ENCODE assay signal across 8 cellular contexts in genomic region chr6:53348436-53349208, GRCh38. TPM values are rescaled to one million over a fixed set of nuclear protein-coding genes. Genes with fewer than 3 reads are reported as not detected.
DNase-seq lines count a peak whose midpoint lies in the region; ATAC-seq and TF ChIP-seq lines count a peak whose summit lies in the region.

ELOVL5 (minus strand) TSS chr6:53348950; CDS start chr6:53295699, 53,251 bp downstream.

- H3K27ac Mint-ChIP-seq in activated B cell treated with CpG ODN at 0.5 μM for 24 hours, result peak within 1 kb of the TSS; percentile 97

- in situ Hi-C loops in ACHN (cut with HindIII; ENCODE audit: low pct_ligation_motif_present, low pct_unique_long_range_greater_than_20kb, low sequenced_read_pairs), result no loop called here

- intact Hi-C loops in activated B cell treated with CpG ODN at 0.5 μM for 24 hours (cut with micrococcal nuclease), result loop anchor here (1.0 to 5.0 kb wide), 10 partner anchors 10 to 199 kb away; partner anchors contain the start of gene GCLC

- H3K27ac ChIP-seq in caudate nucleus (ENCODE audit: low read depth, low read length), result peak within 1 kb of the TSS; percentile 96

- H3K4me3 Mint-ChIP-seq in activated B cell treated with CpG ODN at 0.5 μM for 24 hours, result peak within 1 kb of the TSS; percentile 94

- H3K36me3 Mint-ChIP-seq in activated B cell treated with CpG ODN at 0.5 μM for 24 hours (ENCODE audit: low read depth), result peaks cover 37% of the 10 kb centered on the region

- ATAC-seq in GM18873 (IDR thresholded peaks at IDR 0.05; ENCODE audit: low FRiP score, unreplicated experiment) (peak; percentile 75), HG03159 (IDR thresholded peaks at IDR 0.05; ENCODE audit: unreplicated experiment) (peak; percentile 70), activated B cell treated with CpG ODN at 0.5 μM for 24 hours (ENCODE audit: low read depth) (peak; percentile 78)

- CTCF ChIA-PET in activated B cell treated with CpG ODN at 0.5 μM for 24 hours (lab: Charles Lee), result interaction anchor here (0.6 to 4.2 kb wide), 8 partner anchors 8 to 176 kb away, joined by 3 to 18 read pairs (median 5); no protein-coding TSS in a partner anchor

- peaks cover 52% of the 10 kb centered on the region for H3K4me1 Mint-ChIP-seq in activated B cell treated with CpG ODN at 0.5 μM for 24 hours

- POLR2A ChIA-PET in activated B cell treated with CpG ODN at 0.5 μM for 24 hours (lab: Charles Lee), result interaction anchor here (0.7 to 4.3 kb wide), 21 partner anchors 9 to 176 kb away, joined by 3 to 62 read pairs (median 5); no protein-coding TSS in a partner anchor

- H3K9me3 Mint-ChIP-seq in activated B cell treated with CpG ODN at 0.5 μM for 24 hours, result no peaks in the 10 kb centered on the region

- no peaks in the 10 kb centered on the region for H3K27me3 Mint-ChIP-seq in activated B cell treated with CpG ODN at 0.5 μM for 24 hours

- TF ChIP-seq CTCF in activated B cell treated with CpG ODN at 0.5 μM for 24 hours (IDR thresholded peaks at IDR 0.05), result no peak

- DNase-seq in ACHN, result peak; percentile 98
- DNase-seq in NCI-H226, result peak; percentile 97
- peak; percentile 92 for DNase-seq in activated B cell treated with CpG ODN at 0.5 μM for 24 hours
- DNase-seq in caudate nucleus (lab: John Stamatoyannopoulos, UW), result peak; percentile 48 to 99 (median 93)
- peak; percentile 95 for DNase-seq in islet precursor cell
- peak; percentile 95 to 97 (median 96) for DNase-seq in stimulated activated CD4-positive, alpha-beta T cell treated with anti-CD3 and anti-CD28 coated beads, Interleukin-12 subunit alpha, Interleukin-12 subunit beta, amount 100 ng/mL, for 48 hours (ENCODE audit: low read depth in 2 of 3, low spot score in 1 of 3)

RNA-seq across cellular contexts. Expression of gene ELOVL5, which starts in this region (rescaled TPM):
- 109 and 127 TPM in 2 replicates for total RNA-seq in activated B cell treated with CpG ODN at 0.5 μM for 24 hours

Comparison
In these comparisons a context has a peak if more than half of its experiments do, and no peak if none do; other contexts are left out.
1. Peak in every context shown above with its lines: DNase-seq, ATAC-seq and H3K27ac ChIP-seq.